Comparison of ENCODE assay signal across 8 cellular contexts in genomic region chr2:37635359-37636208, GRCh38. TPM values are rescaled to one million over a fixed set of nuclear protein-coding genes. Genes with fewer than 3 reads are reported as not detected.
DNase-seq lines count a peak whose midpoint lies in the region; ATAC-seq and TF ChIP-seq lines count a peak whose summit lies in the region.

No MANE protein-coding gene starts in this region.

- H3K27ac Mint-ChIP-seq in endodermal cell = no peak overlapping the region

- no peak for TF ChIP-seq CTCF in endodermal cell (conservative IDR thresholded peaks at IDR 0.05)

- peaks cover 6% of the 10 kb centered on the region for H3K9me3 Mint-ChIP-seq in endodermal cell

- no peak overlapping the region for H3K4me3 ChIP-seq in endodermal cell (ENCODE audit: low read length)

- H3K36me3 ChIP-seq in endodermal cell (ENCODE audit: control insufficient read depth, insufficient read depth, low read length) = no peaks in the 10 kb centered on the region

- H3K4me1 ChIP-seq in endodermal cell (ENCODE audit: control insufficient read depth, insufficient read depth, low read length) = no peaks in the 10 kb centered on the region

- H3K27me3 Mint-ChIP-seq in endodermal cell (ENCODE audit: insufficient read depth) = peaks cover 56% of the 10 kb centered on the region

- DNase-seq in Ammon's horn (ENCODE audit: low spot score) = peak; percentile 56
- DNase-seq in HT1080 (ENCODE audit: low read depth) = peak; percentile 90
- peak; percentile 49 to 72 for DNase-seq in activated CD8-positive, alpha-beta memory T cell treated with anti-CD3 and anti-CD28 coated beads for 4 hours (ENCODE audit: low read depth in 2 of 2)
- DNase-seq in foreskin melanocyte = peak; percentile 85
- peak; percentile 32 for DNase-seq in stimulated activated CD8-positive, alpha-beta memory T cell treated with anti-CD3 and anti-CD28 coated beads, Interleukin-12 subunit alpha, Interleukin-12 subunit beta, amount 100 ng/mL, for 24 hours (ENCODE audit: extremely low read depth)
- no peak for DNase-seq in NCI-H510A (lab: John Stamatoyannopoulos, UW)
- no peak for DNase-seq in endodermal cell

- H3K27me3 ChIP-seq in endodermal cell (ENCODE audit: control insufficient read depth, insufficient read depth, low read length, poor library complexity, severe bottlenecking) = peaks cover 5% of the 10 kb centered on the region

- H3K27ac ChIP-seq in endodermal cell (ENCODE audit: low read depth, low read length) = no peak overlapping the region

- H3K9me3 ChIP-seq in endodermal cell (ENCODE audit: control insufficient read depth, low read length) = no peaks in the 10 kb centered on the region

- 92 to 100% methylated on average over 6 to 9 of the region's 9 CpGs for WGBS in endodermal cell (ENCODE audit: insufficient coverage in 1 of 2, insufficient read length in 1 of 2), 2 experiments

- no peak overlapping the region for H3K4me3 Mint-ChIP-seq in endodermal cell

- no peak overlapping the region for H3K9ac ChIP-seq in endodermal cell (ENCODE audit: extremely low read depth, low read length, poor library complexity, severe bottlenecking)

- peaks cover 28% of the 10 kb centered on the region for H3K4me1 Mint-ChIP-seq in endodermal cell

- ATAC-seq in GM21367 (IDR thresholded peaks at IDR 0.05; ENCODE audit: unreplicated experiment) = peak; percentile 54

- no peaks in the 10 kb centered on the region for H3K36me3 Mint-ChIP-seq in endodermal cell (ENCODE audit: low read depth)

RNA-seq across cellular contexts. Expression of gene CDC42EP3, which starts 35.9 kb away (rescaled TPM):
- total RNA-seq in HT1080 (2014; rRNA removed; shearing (Covaris generic)) = 93.8 and 101 TPM in 2 replicates
- polyA plus RNA-seq in HT1080 (2015; cell fraction: cytosol; rRNA removed) = 146 and 155 TPM in 2 replicates
- polyA plus RNA-seq in HT1080 (2015; cell fraction: nucleus; rRNA removed) = 96.6 and 109 TPM in 2 replicates
- total RNA-seq in endodermal cell = 10 to 100 TPM; 26.4 to 30.2 TPM
- 23.5 TPM for polyA plus RNA-seq in endodermal cell (2013, experiment 1 of 2)
- 26.2 TPM for polyA plus RNA-seq in endodermal cell (2013, experiment 2 of 2)

Comparison
In these comparisons a context has a peak if more than half of its experiments do, and no peak if none do; other contexts are left out.
1. DNase-seq: peak in Ammon's horn (single experiment), HT1080 (single experiment), activated CD8-positive, alpha-beta memory T cell treated with anti-CD3 and anti-CD28 coated beads for 4 hours (2 of 2), foreskin melanocyte (single experiment) and stimulated activated CD8-positive, alpha-beta memory T cell treated with anti-CD3 and anti-CD28 coated beads, Interleukin-12 subunit alpha, Interleukin-12 subunit beta, amount 100 ng/mL, for 24 hours (single experiment); none in NCI-H510A (single experiment) and endodermal cell (single experiment).